ENCODE assay signal across 30 cellular contexts in the genomic region with DNA sequence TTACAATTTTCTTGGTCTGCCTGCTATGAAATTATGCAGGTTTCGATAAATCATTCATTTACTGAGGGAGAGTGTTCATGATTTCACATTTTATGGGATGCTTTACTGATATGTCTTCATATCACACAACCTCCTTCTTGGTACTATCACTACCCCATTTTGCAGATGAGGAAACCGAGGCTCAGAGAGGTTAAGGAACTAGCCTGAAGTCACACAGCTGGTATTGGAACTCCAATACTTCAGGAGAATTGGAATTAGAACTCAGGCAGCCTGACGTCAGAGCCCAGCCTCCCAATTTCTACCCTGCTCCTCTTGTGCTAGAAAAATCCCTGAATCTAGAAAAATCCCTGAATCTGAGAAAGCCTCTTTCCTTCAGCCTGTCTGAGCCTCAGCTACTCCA.
"Had no signal": no experiment of that assay in that cellular context is flagged by ENCODE, and none has a peak within 500 bp of the region (broad histone marks: within the 10 kb centered on the region; RNA-seq: fewer than 3 reads in every experiment).

No MANE protein-coding gene starts in this region.

- H3K9me3 ChIP-seq: MG63 had no signal

- H3K4me3 ChIP-seq: MG63 had no signal

- ATAC-seq: activated CD8-positive, alpha-beta memory T cell treated with anti-CD3 and anti-CD28 coated beads, Interleukin-2, amount 10 ng/mL, durations not matched to agents 7 days and 5 days; activated naive CD8-positive, alpha-beta T cell treated with anti-CD3 and anti-CD28 coated beads, Interleukin-2, amount 50 U/mL, for 24 hours; Right ventricle myocardium inferior had no signal

- H3K27ac Mint-ChIP-seq: activated CD4-positive, alpha-beta memory T cell treated with anti-CD3 and anti-CD28 coated beads, Interleukin-2, amount 10 ng/mL, durations not matched to agents 7 days and 5 days; activated CD8-positive, alpha-beta memory T cell treated with anti-CD3 and anti-CD28 coated beads, Interleukin-2, amount 10 ng/mL, durations not matched to agents 7 days and 5 days; activated naive CD4-positive, alpha-beta T cell treated with anti-CD3 and anti-CD28 coated beads, Interleukin-2, amount 10 ng/mL, durations not matched to agents 7 days and 5 days; activated naive CD8-positive, alpha-beta T cell; activated naive CD8-positive, alpha-beta T cell treated with anti-CD3 and anti-CD28 coated beads, Interleukin-2, amount 50 U/mL, for 24 hours had no signal

- H3K4me1 Mint-ChIP-seq: activated naive CD4-positive, alpha-beta T cell treated with anti-CD3 and anti-CD28 coated beads, Interleukin-2, amount 10 ng/mL, durations not matched to agents 7 days and 5 days had no signal

- H3K9me3 Mint-ChIP-seq: activated naive CD4-positive, alpha-beta T cell treated with anti-CD3 and anti-CD28 coated beads, Interleukin-2, amount 10 ng/mL, durations not matched to agents 7 days and 5 days; activated naive CD8-positive, alpha-beta T cell treated with anti-CD3 and anti-CD28 coated beads, Interleukin-2, amount 50 U/mL, for 24 hours had no signal

- DNase-seq: activated CD4-positive, alpha-beta memory T cell treated with anti-CD3 and anti-CD28 coated beads, Interleukin-2, amount 10 ng/mL, durations not matched to agents 7 days and 5 days; activated CD4-positive, alpha-beta T cell treated with anti-CD3 and anti-CD28 coated beads for 1 hour; activated CD4-positive, alpha-beta T cell treated with anti-CD3 and anti-CD28 coated beads for 48 hours; activated CD4-positive, CD25-positive, alpha-beta regulatory T cell; activated CD8-positive, alpha-beta memory T cell treated with anti-CD3 and anti-CD28 coated beads for 24 hours; activated CD8-positive, alpha-beta memory T cell treated with anti-CD3 and anti-CD28 coated beads, Interleukin-2, amount 10 ng/mL, durations not matched to agents 7 days and 5 days; activated CD8-positive, alpha-beta memory T cell treated with anti-CD3 and anti-CD28 coated beads, Interleukin-2, amount 50 U/mL, for 48 hours; activated effector memory CD4-positive, alpha-beta T cell treated with Interleukin-2 at 50 U/mL for 16 hours; activated naive CD4-positive, alpha-beta T cell treated with anti-CD3 and anti-CD28 coated beads, Interleukin-2, amount 10 ng/mL, durations not matched to agents 7 days and 5 days; activated naive CD8-positive, alpha-beta T cell treated with anti-CD3 and anti-CD28 coated beads, Interleukin-2, amount 50 U/mL, for 24 hours; activated T-cell treated with anti-CD3 and anti-CD28 coated beads, Interleukin-2, amount 50 U/mL, for 48 hours; anterior cingulate cortex; brain microvascular endothelial cell; Kasumi-1; KG1; NCI-H1092; NCI-H1436 treated with DMSO at 0.1 percent for 48 hours; NCI-H1694 treated with DMSO at 0.1 percent for 48 hours; NCI-H2029; NCI-H345; NCI-H524 treated with DMSO at 0.1 percent for 48 hours; NK-92 treated with Interleukin-12 subunit alpha and Interleukin-12 subunit beta, amount 100 ng/mL, for 24 hours; SW 1271; T-helper 1 cell; T-helper 2 cell; T-helper 9 cell had no signal

- H3K27me3 ChIP-seq: MG63 had no signal

- H3K4me3 Mint-ChIP-seq: activated CD4-positive, alpha-beta memory T cell treated with anti-CD3 and anti-CD28 coated beads, Interleukin-2, amount 10 ng/mL, durations not matched to agents 7 days and 5 days; activated CD8-positive, alpha-beta memory T cell treated with anti-CD3 and anti-CD28 coated beads, Interleukin-2, amount 10 ng/mL, durations not matched to agents 7 days and 5 days; activated naive CD4-positive, alpha-beta T cell treated with anti-CD3 and anti-CD28 coated beads, Interleukin-2, amount 10 ng/mL, durations not matched to agents 7 days and 5 days; activated naive CD8-positive, alpha-beta T cell; activated naive CD8-positive, alpha-beta T cell treated with anti-CD3 and anti-CD28 coated beads, Interleukin-2, amount 50 U/mL, for 24 hours had no signal

- H3K36me3 ChIP-seq: brain microvascular endothelial cell, MG63 had no signal

- H3K27ac ChIP-seq: brain microvascular endothelial cell, VCaP had no signal

- H3K36me3 Mint-ChIP-seq: activated naive CD4-positive, alpha-beta T cell treated with anti-CD3 and anti-CD28 coated beads, Interleukin-2, amount 10 ng/mL, durations not matched to agents 7 days and 5 days; activated naive CD8-positive, alpha-beta T cell had no signal
